Comparison of ENCODE assay signal across 33 cellular contexts in the genomic region with DNA sequence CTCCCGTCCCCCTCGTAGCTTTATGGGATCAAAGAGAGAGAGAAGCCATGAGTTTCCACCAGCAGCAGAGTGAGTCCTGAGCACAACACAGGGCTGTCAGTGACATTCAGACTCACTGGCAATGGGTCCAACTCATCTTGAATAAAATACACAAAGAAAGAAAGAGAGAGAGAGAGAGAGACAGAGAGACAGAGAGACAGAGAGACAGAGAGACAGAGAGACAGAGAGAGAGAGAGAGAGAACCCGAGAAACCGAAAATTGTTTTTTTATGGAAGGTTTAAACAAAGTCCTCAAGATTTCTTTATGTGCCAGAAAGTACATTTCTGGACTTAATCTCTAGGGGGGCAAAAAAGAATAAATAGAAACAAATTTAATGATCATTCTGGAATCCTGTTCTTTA. TPM values are rescaled to one million over a fixed set of nuclear protein-coding genes. Genes with fewer than 3 reads are reported as not detected.
DNase-seq lines count a peak whose midpoint lies in the region; ATAC-seq and TF ChIP-seq lines count a peak whose summit lies in the region.
"Had no signal": no experiment of that assay in that cellular context is flagged by ENCODE, and none has a peak within 500 bp of the region (broad histone marks: within the 10 kb centered on the region; RNA-seq: fewer than 3 reads in every experiment).

No MANE protein-coding gene starts in this region.

- H3K4me3 Mint-ChIP-seq in activated naive CD4-positive, alpha-beta T cell treated with anti-CD3 and anti-CD28 coated beads, Interleukin-2, amount 50 U/mL, for 24 hours = no peak overlapping the region
- no peak overlapping the region for H3K4me3 Mint-ChIP-seq in activated naive CD4-positive, alpha-beta T cell treated with anti-CD3 and anti-CD28 coated beads, Interleukin-2, amount 10 ng/mL, durations not matched to agents 7 days and 5 days
- no peak overlapping the region for H3K4me3 Mint-ChIP-seq in T-cell
- H3K4me3 Mint-ChIP-seq: B cell; CD14-positive monocyte; CD4-positive, alpha-beta memory T cell; CD4-positive, alpha-beta T cell; CD4-positive, CD25-positive, alpha-beta regulatory T cell; CD8-positive, alpha-beta memory T cell; CD8-positive, alpha-beta T cell had no signal

- no peaks in the 10 kb centered on the region for H3K9me3 Mint-ChIP-seq in activated naive CD4-positive, alpha-beta T cell treated with anti-CD3 and anti-CD28 coated beads, Interleukin-2, amount 50 U/mL, for 24 hours
- H3K9me3 Mint-ChIP-seq in activated naive CD4-positive, alpha-beta T cell treated with anti-CD3 and anti-CD28 coated beads, Interleukin-2, amount 10 ng/mL, durations not matched to agents 7 days and 5 days = no peaks in the 10 kb centered on the region
- H3K9me3 Mint-ChIP-seq in T-cell = no peaks in the 10 kb centered on the region
- H3K9me3 Mint-ChIP-seq: CD14-positive monocyte; CD4-positive, alpha-beta memory T cell; CD4-positive, alpha-beta T cell; CD4-positive, CD25-positive, alpha-beta regulatory T cell; CD8-positive, alpha-beta memory T cell; CD8-positive, alpha-beta T cell had no signal

- no peak for ATAC-seq in T-cell (replicated peaks in 1 of 4)
- ATAC-seq: A549; CD8-positive, alpha-beta T cell had no signal

- peaks cover 80% of the 10 kb centered on the region for H3K36me3 ChIP-seq in A673 (ENCODE audit: insufficient read depth, low read length, poor library complexity, severe bottlenecking)
- peaks cover 29 to 50% of the 10 kb centered on the region in 2 experiments for H3K36me3 ChIP-seq in HEK293 (ENCODE audit: control insufficient read depth in 2 of 2, insufficient read depth in 1 of 2, low read length in 2 of 2)
- H3K36me3 ChIP-seq: BE2C had no signal

- H3K4me3 ChIP-seq in A673 (ENCODE audit: low read depth, low read length, poor library complexity, severe bottlenecking) (no peak overlapping the region), HEK293 (ENCODE audit: low read depth, low read length) (no peak overlapping the region)
- H3K4me3 ChIP-seq: A549; BLaER1; BLaER1 treated with 17β-estradiol and CSF1 and Interleukin-3, amounts not matched to agents 10 nM and 100 nM had no signal

- no peaks in the 10 kb centered on the region for H3K27me3 Mint-ChIP-seq in activated naive CD4-positive, alpha-beta T cell treated with anti-CD3 and anti-CD28 coated beads, Interleukin-2, amount 50 U/mL, for 24 hours
- H3K27me3 Mint-ChIP-seq in activated naive CD4-positive, alpha-beta T cell treated with anti-CD3 and anti-CD28 coated beads, Interleukin-2, amount 10 ng/mL, durations not matched to agents 7 days and 5 days = no peaks in the 10 kb centered on the region
- H3K27me3 Mint-ChIP-seq in T-cell = no peaks in the 10 kb centered on the region
- H3K27me3 Mint-ChIP-seq: B cell; CD4-positive, alpha-beta memory T cell; CD4-positive, alpha-beta T cell; CD4-positive, CD25-positive, alpha-beta regulatory T cell; CD8-positive, alpha-beta memory T cell had no signal

- DNase-seq in activated naive CD4-positive, alpha-beta T cell treated with anti-CD3 and anti-CD28 coated beads, Interleukin-2, amount 10 ng/mL, durations not matched to agents 7 days and 5 days = no peak
- no peak for DNase-seq in A673 (ENCODE audit: low spot score)
- no peak for DNase-seq in T-cell
- no peak for DNase-seq in cerebellum (ENCODE audit: low spot score)
- DNase-seq: 8988T; ACHN; AML-193; BE2C; C1 segment of cervical spinal cord; Caco-2; Calu3; CD4-positive, alpha-beta memory T cell; CD4-positive, alpha-beta T cell; CD4-positive, CD25-positive, alpha-beta regulatory T cell; CD8-positive, alpha-beta memory T cell; CD8-positive, alpha-beta T cell; COR-L47; DMS 273 treated with DMSO at 0.1 percent for 48 hours; DMS153; DMS53; DMS79; DMS79 treated with DMSO at 0.1 percent for 48 hours; DND-41; EL had no signal

- peak overlapping the region; percentile 74 for H3K27ac Mint-ChIP-seq in activated naive CD4-positive, alpha-beta T cell treated with anti-CD3 and anti-CD28 coated beads, Interleukin-2, amount 50 U/mL, for 24 hours
- no peak overlapping the region for H3K27ac Mint-ChIP-seq in activated naive CD4-positive, alpha-beta T cell treated with anti-CD3 and anti-CD28 coated beads, Interleukin-2, amount 10 ng/mL, durations not matched to agents 7 days and 5 days
- peak overlapping the region in 1 of 2 donors; percentile 36 for H3K27ac Mint-ChIP-seq in T-cell
- H3K27ac Mint-ChIP-seq: B cell; CD4-positive, alpha-beta memory T cell; CD4-positive, alpha-beta T cell; CD8-positive, alpha-beta T cell had no signal

- TF ChIP-seq CTCF in A673 (conservative IDR thresholded peaks at IDR 0.05; ENCODE audit: low read depth, low read length) (no peak), HEK293 (tag by site-specific recombination; IDR thresholded peaks at IDR 0.05) (no peak)

- BruUV-seq in A673 (replicated peaks; lab: Mats Ljungman, UMichigan) = no TSS peak

- H3K4me1 ChIP-seq in A673 (ENCODE audit: insufficient read depth, low read length, poor library complexity, severe bottlenecking) (peaks cover 7% of the 10 kb centered on the region), HEK293 (ENCODE audit: control insufficient read depth, insufficient read depth, low read length) (no peaks in the 10 kb centered on the region)
- H3K4me1 ChIP-seq: BE2C; BLaER1; BLaER1 treated with 17β-estradiol and CSF1 and Interleukin-3, amounts not matched to agents 10 nM and 100 nM; Caco-2 had no signal

- intact Hi-C loops in A673 (cut with micrococcal nuclease; ENCODE audit: unreplicated experiment) = no loop called here

- POLR2A ChIA-PET in A673 (lab: Charles Lee; ENCODE audit: low non-redundant PET) (no interaction called here), HEK293 (lab: Yijun Ruan, JAX) (interaction anchor here (0.7 kb wide), 1 partner anchor 395 kb away, joined by 4 read pairs; no protein-coding TSS in a partner anchor), T-cell (lab: Charles Lee) (interaction anchor here in 1 of 2 donors (0.7 kb wide), 1 partner anchor 875 kb away, joined by 9 read pairs; no protein-coding TSS in a partner anchor)

- H3K27me3 ChIP-seq in A673 (replicated peaks; ENCODE audit: insufficient read depth, low read depth, low read length, poor library complexity) = no peaks in the 10 kb centered on the region
- H3K27me3 ChIP-seq: BE2C; BLaER1; BLaER1 treated with 17β-estradiol and CSF1 and Interleukin-3, amounts not matched to agents 10 nM and 100 nM had no signal

- CTCF ChIA-PET in activated naive CD4-positive, alpha-beta T cell treated with anti-CD3 and anti-CD28 coated beads, Interleukin-2, amount 10 ng/mL, durations not matched to agents 7 days and 5 days (lab: Charles Lee) = interaction anchor here (1.2 to 2.3 kb wide), 3 partner anchors 10 to 313 kb away, joined by 5 to 6 read pairs (median 6); no protein-coding TSS in a partner anchor
- CTCF ChIA-PET in A673 (lab: Charles Lee) (no interaction called here), HEK293 (lab: Yijun Ruan, JAX) (interaction anchor here (0.7 to 2.7 kb wide), 5 partner anchors 9 to 604 kb away, joined by 3 to 19 read pairs (median 5); no protein-coding TSS in a partner anchor), T-cell (lab: Charles Lee) (interaction anchor here in 1 of 2 donors (0.6 to 1.5 kb wide), 4 partner anchors 13 to 197 kb away, joined by 3 to 5 read pairs (median 4); no protein-coding TSS in a partner anchor)

- peaks cover 5% of the 10 kb centered on the region for H3K36me3 Mint-ChIP-seq in activated naive CD4-positive, alpha-beta T cell treated with anti-CD3 and anti-CD28 coated beads, Interleukin-2, amount 50 U/mL, for 24 hours
- H3K36me3 Mint-ChIP-seq in activated naive CD4-positive, alpha-beta T cell treated with anti-CD3 and anti-CD28 coated beads, Interleukin-2, amount 10 ng/mL, durations not matched to agents 7 days and 5 days = peaks cover 32% of the 10 kb centered on the region
- H3K36me3 Mint-ChIP-seq in T-cell = peaks cover 32% of the 10 kb centered on the region

- H3K9me3 ChIP-seq in A673 (ENCODE audit: low read depth, low read length, poor library complexity, severe bottlenecking) = no peaks in the 10 kb centered on the region
- no peaks in the 10 kb centered on the region for H3K9me3 ChIP-seq in HEK293 (ENCODE audit: control insufficient read depth, insufficient read depth, low read depth, low read length)
- H3K9me3 ChIP-seq: A549; BE2C; BLaER1; BLaER1 treated with 17β-estradiol and CSF1 and Interleukin-3, amounts not matched to agents 10 nM and 100 nM; Caco-2 had no signal

- H3K27ac ChIP-seq in A673 (ENCODE audit: low read depth, low read length, poor library complexity, severe bottlenecking) (peak overlapping the region; percentile 47), HEK293 (ENCODE audit: extremely low read depth, low read depth, low read length) (no peak overlapping the region)
- H3K27ac ChIP-seq: 22Rv1; A549; BLaER1; BLaER1 treated with 17β-estradiol and CSF1 and Interleukin-3, amounts not matched to agents 10 nM and 100 nM; C4-2B had no signal

- H3K4me1 Mint-ChIP-seq in activated naive CD4-positive, alpha-beta T cell treated with anti-CD3 and anti-CD28 coated beads, Interleukin-2, amount 50 U/mL, for 24 hours = no peaks in the 10 kb centered on the region
- H3K4me1 Mint-ChIP-seq in activated naive CD4-positive, alpha-beta T cell treated with anti-CD3 and anti-CD28 coated beads, Interleukin-2, amount 10 ng/mL, durations not matched to agents 7 days and 5 days = no peaks in the 10 kb centered on the region
- no peaks in the 10 kb centered on the region for H3K4me1 Mint-ChIP-seq in T-cell
- H3K4me1 Mint-ChIP-seq: B cell; CD14-positive monocyte; CD4-positive, alpha-beta memory T cell; CD8-positive, alpha-beta memory T cell had no signal

TF ChIP-seq in HEK293, 187 proteins besides CTCF, POLR2A, EP300 and RAD21:
- TF ChIP-seq ZNF114 (tag by site-specific recombination; IDR thresholded peaks at IDR 0.05) (no peak), ZNF596 (tag by site-specific recombination; IDR thresholded peaks at IDR 0.05) (peak; percentile 94)
- TF ChIP-seq, protein P1, sequence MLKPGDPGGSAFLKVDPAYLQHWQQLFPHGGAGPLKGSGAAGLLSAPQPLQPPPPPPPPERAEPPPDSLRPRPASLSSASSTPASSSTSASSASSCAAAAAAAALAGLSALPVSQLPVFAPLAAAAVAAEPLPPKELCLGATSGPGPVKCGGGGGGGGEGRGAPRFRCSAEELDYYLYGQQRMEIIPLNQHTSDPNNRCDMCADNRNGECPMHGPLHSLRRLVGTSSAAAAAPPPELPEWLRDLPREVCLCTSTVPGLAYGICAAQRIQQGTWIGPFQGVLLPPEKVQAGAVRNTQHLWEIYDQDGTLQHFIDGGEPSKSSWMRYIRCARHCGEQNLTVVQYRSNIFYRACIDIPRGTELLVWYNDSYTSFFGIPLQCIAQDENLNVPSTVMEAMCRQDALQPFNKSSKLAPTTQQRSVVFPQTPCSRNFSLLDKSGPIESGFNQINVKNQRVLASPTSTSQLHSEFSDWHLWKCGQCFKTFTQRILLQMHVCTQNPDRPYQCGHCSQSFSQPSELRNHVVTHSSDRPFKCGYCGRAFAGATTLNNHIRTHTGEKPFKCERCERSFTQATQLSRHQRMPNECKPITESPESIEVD (tag by site-specific recombination; IDR thresholded peaks at IDR 0.05) = no peak

RNA-seq across cellular contexts. Expression of a gene that starts 11.5 kb away (rescaled TPM):
- total RNA-seq in A673 (2021) = 19.6 and 24.9 TPM in 2 replicates
- total RNA-seq in T-cell = 100 to 1,000 TPM; 113 to 201 (median 123) TPM
- 33.4 TPM for total RNA-seq in cerebellum

RNA-seq across cellular contexts. Expression of a gene that starts 35.9 kb away (rescaled TPM):
- total RNA-seq in A673 (2021) = 449 and 493 TPM in 2 replicates
- total RNA-seq in T-cell = 10 to 100 TPM; 25.2 to 69.1 (median 56.3) TPM
- total RNA-seq in cerebellum = 18.9 TPM
